23 cellular contexts compared by ENCODE assay signal in the genomic region with DNA sequence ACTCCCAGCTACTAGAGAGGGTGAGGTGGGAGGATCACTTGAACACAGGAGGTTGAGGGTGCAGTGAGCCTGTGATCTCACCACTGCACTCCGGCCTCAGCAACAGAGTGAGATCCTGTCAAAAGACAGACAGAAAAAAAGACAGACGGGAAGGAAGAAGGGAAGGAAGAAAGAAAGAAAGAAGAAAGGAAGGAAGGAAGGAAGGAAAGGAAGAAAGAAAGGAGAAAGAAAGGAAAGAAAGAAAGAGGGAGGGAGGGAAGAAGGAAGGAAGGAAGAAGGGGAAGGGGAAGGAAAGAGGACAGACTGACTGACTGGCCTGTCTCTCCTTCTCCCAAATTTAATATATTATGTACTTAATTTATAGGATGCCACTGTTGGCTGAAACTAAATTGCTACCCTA. TPM values are rescaled to one million over a fixed set of nuclear protein-coding genes. Genes with fewer than 3 reads are reported as not detected.
DNase-seq lines count a peak whose midpoint lies in the region; ATAC-seq, FAIRE-seq and TF ChIP-seq lines count a peak whose summit lies in the region.
"Had no signal": no experiment of that assay in that cellular context is flagged by ENCODE, and none has a peak within 500 bp of the region (broad histone marks: within the 10 kb centered on the region; RNA-seq: fewer than 3 reads in every experiment).

No MANE protein-coding gene starts in this region.

- POLR2A ChIA-PET in HEK293 (lab: Yijun Ruan, JAX) (no interaction called here), K562 (lab: Yijun Ruan, JAX) (no interaction called here)

- H3K4me3 ChIP-seq in HEK293 (ENCODE audit: low read depth, low read length) (no peak overlapping the region), K562 (no peak overlapping the region), lower lobe of right lung (no peak overlapping the region)
- H3K4me3 ChIP-seq: BLaER1 had no signal

- H3K27ac ChIP-seq in H9 (ENCODE audit: insufficient read length, low read depth, low read length) (no peak overlapping the region), HEK293 (ENCODE audit: extremely low read depth, low read depth, low read length) (no peak overlapping the region), K562 (ENCODE audit: extremely low read depth, low read depth, low read length) (no peak overlapping the region), lower lobe of right lung (no peak overlapping the region)
- H3K27ac ChIP-seq: BLaER1 had no signal

- no peak overlapping the region for H3K23ac ChIP-seq in H9 (ENCODE audit: insufficient read length, low read depth, low read length)

- H3K27ac Mint-ChIP-seq in H9 = peak overlapping the region in 2 of 3 experiments; percentile 11 to 57; a peak in 2 of 7 replicates
- H3K27ac Mint-ChIP-seq: CD4-positive, CD25-positive, alpha-beta regulatory T cell; CD8-positive, alpha-beta memory T cell had no signal

- no peak overlapping the region for H4K91ac ChIP-seq in H9 (ENCODE audit: insufficient read length, low read depth, low read length)

- H4K8ac ChIP-seq in H9 (replicated peaks; ENCODE audit: insufficient read length, low read depth, low read length) = no peak overlapping the region

- no peaks in the 10 kb centered on the region for H3K27me3 ChIP-seq in H9 (ENCODE audit: insufficient read depth, low read length)
- no peaks in the 10 kb centered on the region for H3K27me3 ChIP-seq in K562 (ENCODE audit: control insufficient read depth in 2 of 2, insufficient read depth in 2 of 2, low read length in 2 of 2)
- H3K27me3 ChIP-seq in lower lobe of right lung (ENCODE audit: low read depth) = no peaks in the 10 kb centered on the region
- H3K27me3 ChIP-seq: BE2C, BLaER1 had no signal

- H3K9me3 Mint-ChIP-seq in H9 = peaks cover 0 to 4% of the 10 kb centered on the region in 2 experiments; a peak in 1 of 5 replicates
- H3K9me3 Mint-ChIP-seq: CD4-positive, alpha-beta memory T cell; CD8-positive, alpha-beta memory T cell had no signal

- H3K18ac ChIP-seq in H9 (ENCODE audit: insufficient read length, low read depth, low read length) = no peak overlapping the region

- no peak overlapping the region for H2BK15ac ChIP-seq in H9 (ENCODE audit: low read depth, low read length)

- no peak overlapping the region for H2BK12ac ChIP-seq in H9 (ENCODE audit: insufficient read length, low read depth, low read length)

- BruUV-seq in K562 (replicated peaks; lab: Mats Ljungman, UMichigan) = no TSS peak

- ATAC-seq in K562 (no peak), lower lobe of right lung (no peak)

- H3K36me3 Mint-ChIP-seq in H9 (ENCODE audit: insufficient read depth in 1 of 3, low read depth in 3 of 3) = peaks cover 0 to 5% (median 0%) of the 10 kb centered on the region in 3 experiments; a peak in 2 of 7 replicates

- no peaks in the 10 kb centered on the region for H3K9me3 ChIP-seq in H9 (ENCODE audit: control insufficient read depth, low read depth, low read length)
- H3K9me3 ChIP-seq in HEK293 (ENCODE audit: control insufficient read depth, insufficient read depth, low read depth, low read length) = no peaks in the 10 kb centered on the region
- H3K9me3 ChIP-seq in K562 (replicated peaks; ENCODE audit: control insufficient read depth, insufficient read depth, low read depth, low read length) = no peaks in the 10 kb centered on the region
- no peaks in the 10 kb centered on the region for H3K9me3 ChIP-seq in lower lobe of right lung
- H3K9me3 ChIP-seq: BE2C had no signal

- no peaks in the 10 kb centered on the region for H3K79me1 ChIP-seq in H9 (ENCODE audit: insufficient read depth, low read depth, low read length, poor library complexity, severe bottlenecking)

- no peak overlapping the region for H2BK5ac ChIP-seq in H9 (ENCODE audit: insufficient read length, low read length)

- in situ Hi-C loops in K562 (cut with MboI) = no loop called here

- no peak overlapping the region for H3K4ac ChIP-seq in H9 (ENCODE audit: low read depth, low read length)

- TF ChIP-seq CTCF in H9 (conservative IDR thresholded peaks at IDR 0.05) = no peak
- TF ChIP-seq CTCF in HEK293 (tag by site-specific recombination; IDR thresholded peaks at IDR 0.05) = no peak
- TF ChIP-seq CTCF in K562 (IDR thresholded peaks at IDR 0.05 in 2 of 3, conservative IDR thresholded peaks at IDR 0.05 in 1 of 3; ENCODE audit: insufficient read depth in 2 of 3, low read depth in 1 of 3, low read length in 3 of 3) = no peak
- no peak for TF ChIP-seq CTCF in lower lobe of right lung (IDR thresholded peaks at IDR 0.05)

- H3K9ac ChIP-seq in H9 (ENCODE audit: extremely low read depth, insufficient read length, low read length) (no peak overlapping the region), K562 (ENCODE audit: insufficient read depth in 1 of 2, low read depth in 2 of 2, low read length in 2 of 2) (no peak overlapping the region)
- H3K9ac ChIP-seq: BLaER1 had no signal

- H3K79me2 ChIP-seq in H9 (ENCODE audit: insufficient read depth, low read length) (no peaks in the 10 kb centered on the region), K562 (ENCODE audit: control insufficient read depth, insufficient read depth, low read length) (no peaks in the 10 kb centered on the region)

- TF ChIP-seq RAD21 in K562 (CRISPR knock-in tag; conservative IDR thresholded peaks at IDR 0.05 in 1 of 2, IDR thresholded peaks at IDR 0.05 in 1 of 2) = no peak

- H3K14ac ChIP-seq in H9 (ENCODE audit: insufficient read depth, low read length) = no peak overlapping the region

- no peaks in the 10 kb centered on the region for H3K9me1 ChIP-seq in K562 (ENCODE audit: control insufficient read depth, insufficient read depth, low read length)

- H4K20me1 ChIP-seq in H9 (ENCODE audit: control insufficient read depth, insufficient read depth, insufficient read length) (no peaks in the 10 kb centered on the region), K562 (replicated peaks; ENCODE audit: control insufficient read depth, insufficient read depth, low read length) (no peaks in the 10 kb centered on the region)

- H3K4me1 ChIP-seq in H9 (ENCODE audit: insufficient read depth, low read length) (no peaks in the 10 kb centered on the region), HEK293 (ENCODE audit: control insufficient read depth, insufficient read depth, low read length) (no peaks in the 10 kb centered on the region), K562 (replicated peaks in 1 of 2; ENCODE audit: control insufficient read depth in 2 of 2, insufficient read depth in 2 of 2, low read length in 2 of 2) (no peaks in the 10 kb centered on the region), lower lobe of right lung (no peaks in the 10 kb centered on the region)
- H3K4me1 ChIP-seq: BE2C, BLaER1 had no signal

- TF ChIP-seq EP300 in K562 (IDR thresholded peaks at IDR 0.05; ENCODE audit: low read length) = no peak

- no peak overlapping the region for H2AK5ac ChIP-seq in H9 (ENCODE audit: insufficient read length, low read length)

- H3K4me2 ChIP-seq in H9 (ENCODE audit: insufficient read depth, insufficient read length, low read length) (no peak overlapping the region), K562 (ENCODE audit: insufficient read depth, low read length) (no peak overlapping the region)
- H3K4me2 ChIP-seq: BLaER1 had no signal

- H3K23me2 ChIP-seq in H9 (ENCODE audit: insufficient read length, low read depth, low read length, poor library complexity, severe bottlenecking) = no peaks in the 10 kb centered on the region

- no peak overlapping the region for H3K56ac ChIP-seq in H9 (ENCODE audit: insufficient read length, low read depth, low read length)

- TF ChIP-seq POLR2A in K562 (conservative IDR thresholded peaks at IDR 0.05) = no peak

- no peak overlapping the region for H3K4me3 Mint-ChIP-seq in H9
- H3K4me3 Mint-ChIP-seq: CD14-positive monocyte; CD4-positive, alpha-beta memory T cell; CD4-positive, CD25-positive, alpha-beta regulatory T cell; CD8-positive, alpha-beta memory T cell had no signal

- H2AFZ ChIP-seq in H9 (ENCODE audit: low read length) (no peak overlapping the region), K562 (ENCODE audit: low read depth, low read length) (no peak overlapping the region)

- no CpG with 5 or more reads among the region's 2 CpGs for WGBS in H9 (ENCODE audit: extremely low coverage, insufficient read length, low lambda C conversion rate)
- 66% methylated on average over 2 of the region's 2 CpGs for WGBS in K562 (ENCODE audit: insufficient coverage, low coverage, missing lambda C conversion rate)

- DNase-seq in H9 (no peak), K562 (ENCODE audit: extremely low read depth in 1 of 4, low spot score in 3 of 4) (no peak), NCI-H2107 (lab: John Stamatoyannopoulos, UW) (no peak), lower lobe of right lung (no peak), NCI-H2081 treated with DMSO at 0.1 percent for 48 hours (lab: John Stamatoyannopoulos, UW) (no peak)
- DNase-seq: 8988T; ACHN; BE2C; C1 segment of cervical spinal cord; CD4-positive, alpha-beta memory T cell; CD4-positive, CD25-positive, alpha-beta regulatory T cell; CD8-positive, alpha-beta memory T cell; COR-L47; DMS79 treated with DMSO at 0.1 percent for 48 hours; GF-D8 had no signal

- intact Hi-C loops in K562 (cut with micrococcal nuclease) = no loop called here
- intact Hi-C loops in lower lobe of right lung (cut with DNase I) = no loop called here

- no peak overlapping the region for H3T11ph ChIP-seq in H9 (ENCODE audit: low read length)

- CTCF ChIA-PET in HEK293 (lab: Yijun Ruan, JAX) (no interaction called here), K562 (lab: Yijun Ruan, JAX; ENCODE audit: low intra/inter-chr PET ratio) (no interaction called here)

- H4K5ac ChIP-seq in H9 (ENCODE audit: insufficient read length, low read depth, low read length) = no peak overlapping the region

- no peaks in the 10 kb centered on the region for H3K27me3 Mint-ChIP-seq in H9 (ENCODE audit: low read depth)
- H3K27me3 Mint-ChIP-seq: CD4-positive, alpha-beta memory T cell; CD4-positive, CD25-positive, alpha-beta regulatory T cell; CD8-positive, alpha-beta memory T cell had no signal

- H3K4me1 Mint-ChIP-seq in H9 = no peaks in the 10 kb centered on the region
- H3K4me1 Mint-ChIP-seq: CD14-positive monocyte; CD4-positive, alpha-beta memory T cell; CD8-positive, alpha-beta memory T cell had no signal

- H2BK120ac ChIP-seq in H9 (ENCODE audit: low read depth, low read length, poor library complexity, severe bottlenecking) = no peak overlapping the region

- FAIRE-seq in K562 (lab: Jason Lieb, UNC) = no peak
- FAIRE-seq: A204.1, G401.6, GM12891, GM19239 had no signal

- no peak overlapping the region for H2BK20ac ChIP-seq in H9 (ENCODE audit: low read depth, low read length, poor library complexity, severe bottlenecking)

- peaks cover 0 to 3% of the 10 kb centered on the region in 2 experiments; a peak in 2 of 3 replicates for H3K36me3 ChIP-seq in HEK293 (ENCODE audit: control insufficient read depth in 2 of 2, insufficient read depth in 1 of 2, low read length in 2 of 2)
- no peaks in the 10 kb centered on the region for H3K36me3 ChIP-seq in K562 (ENCODE audit: control insufficient read depth, insufficient read depth, low read length)
- peaks cover 29% of the 10 kb centered on the region for H3K36me3 ChIP-seq in lower lobe of right lung
- H3K36me3 ChIP-seq: BE2C had no signal

RNA-seq across cellular contexts. Expression of a gene that starts 21.6 kb away (rescaled TPM):
- total RNA-seq in H9 (2021) = not detected in 2 replicates
- 0.67 and 0.83 TPM in 2 replicates for total RNA-seq in K562 (2011; cell fraction: chromatin; rRNA removed; ENCODE audit: low replicate concordance)
- 0.66 and 0.67 TPM in 2 replicates for total RNA-seq in K562 (2011; cell fraction: nucleolus; rRNA removed)
- 0.44 and 0.84 TPM in 2 replicates for total RNA-seq in K562 (2011; cell fraction: nucleoplasm; rRNA removed)
- total RNA-seq in K562 (2014; rRNA removed) = 0.05 and 0.41 TPM in 2 replicates
- 0.06 TPM in 1 of 2 replicates, not detected in the other for total RNA-seq in K562 (2014; rRNA removed; fragmentation: Illumina TruSeq; extraction: Trizol)
- 0.04 TPM in 1 of 2 replicates, not detected in the other for total RNA-seq in K562 (2015; rRNA removed; fragmentation: Illumina TruSeq; extraction: Trizol)
- total RNA-seq in K562 (2021) = 0.18 and 0.20 TPM in 2 replicates
- 0.15 and 0.23 TPM in 2 replicates for polyA plus RNA-seq in K562 (2011; rRNA removed)
- polyA plus RNA-seq in K562 (2011; cell fraction: cytosol; rRNA removed) = 0.32 and 0.55 TPM in 2 replicates
- 1.1 and 1.2 TPM in 2 replicates for polyA plus RNA-seq in K562 (2011; cell fraction: nucleus; rRNA removed)
- 0.09 and 0.14 TPM in 2 replicates for polyA plus RNA-seq in K562 (2012)
- polyA plus RNA-seq in K562 (2014; fragmentation: Illumina TruSeq; extraction: Trizol) = 0.07 TPM in 2 replicates
- polyA plus RNA-seq in K562 (2014; fragmentation: Nextera tagmentation; extraction: Ambion mirVana) = not detected
- 0.20 and 0.23 TPM in 2 replicates for polyA plus RNA-seq in K562 (2014; rRNA removed)
- polyA minus RNA-seq in K562 (2011; rRNA and poly(A)+ RNA removed) = 0.12 TPM in 1 of 2 replicates, not detected in the other
- polyA minus RNA-seq in K562 (2011; cell fraction: cytosol; rRNA and poly(A)+ RNA removed) = 0.29 and 0.82 TPM in 2 replicates
- polyA minus RNA-seq in K562 (2011; cell fraction: nucleus; rRNA and poly(A)+ RNA removed) = 0.81 and 1.9 TPM in 2 replicates
- total RNA-seq in lower lobe of right lung = not detected
- total RNA-seq: CD4-positive, alpha-beta memory T cell; CD4-positive, CD25-positive, alpha-beta regulatory T cell; CD8-positive, alpha-beta memory T cell had no signal
- polyA plus RNA-seq: AG04450; CD14-positive monocyte; CD4-positive, alpha-beta memory T cell; CD4-positive, CD25-positive, alpha-beta regulatory T cell; CD8-positive, alpha-beta memory T cell had no signal

RNA-seq across cellular contexts. Expression of a gene that starts 39.2 kb away (rescaled TPM):
- total RNA-seq in H9 (2021) (8.7 and 9.9 TPM in 2 replicates), K562 (2014; rRNA removed) (14.0 and 21.8 TPM in 2 replicates), K562 (2014; rRNA removed; fragmentation: Illumina TruSeq; extraction: Trizol) (20.6 and 23.5 TPM in 2 replicates), K562 (2015; rRNA removed; fragmentation: Illumina TruSeq; extraction: Trizol) (20.0 and 20.4 TPM in 2 replicates), K562 (2021) (15.3 and 20.3 TPM in 2 replicates), lower lobe of right lung (27.4 TPM)
- 9.2 and 17.7 TPM in 2 replicates for total RNA-seq in K562 (2011; cell fraction: chromatin; rRNA removed; ENCODE audit: low replicate concordance)
- 7.5 and 8.5 TPM in 2 replicates for total RNA-seq in K562 (2011; cell fraction: nucleolus; rRNA removed)
- total RNA-seq in K562 (2011; cell fraction: nucleoplasm; rRNA removed) = 12.6 and 16.1 TPM in 2 replicates
- polyA plus RNA-seq in K562 (2011; rRNA removed) (12.6 and 18.1 TPM in 2 replicates), K562 (2014; fragmentation: Illumina TruSeq; extraction: Trizol) (14.2 and 16.9 TPM in 2 replicates), K562 (2014; fragmentation: Nextera tagmentation; extraction: Ambion mirVana) (10 to 100 TPM in 1 of 2 experiments, 1 to 10 TPM in 1; 7.7 to 11.0 TPM), K562 (2014; rRNA removed) (20.2 and 21.3 TPM in 2 replicates)
- polyA plus RNA-seq in K562 (2011; cell fraction: cytosol; rRNA removed) = 4.9 and 8.2 TPM in 2 replicates
- 8.8 TPM in 2 replicates for polyA plus RNA-seq in K562 (2011; cell fraction: nucleus; rRNA removed)
- polyA plus RNA-seq in K562 (2012) = 17.9 and 21.3 TPM in 2 replicates
- 20.1 and 22.1 TPM in 2 replicates for polyA minus RNA-seq in K562 (2011; rRNA and poly(A)+ RNA removed)
- 8.8 and 9.4 TPM in 2 replicates for polyA minus RNA-seq in K562 (2011; cell fraction: cytosol; rRNA and poly(A)+ RNA removed)
- polyA minus RNA-seq in K562 (2011; cell fraction: nucleus; rRNA and poly(A)+ RNA removed) = 10.8 and 18.3 TPM in 2 replicates
